Comparison of ENCODE assay signal across 17 cellular contexts in the genomic region with DNA sequence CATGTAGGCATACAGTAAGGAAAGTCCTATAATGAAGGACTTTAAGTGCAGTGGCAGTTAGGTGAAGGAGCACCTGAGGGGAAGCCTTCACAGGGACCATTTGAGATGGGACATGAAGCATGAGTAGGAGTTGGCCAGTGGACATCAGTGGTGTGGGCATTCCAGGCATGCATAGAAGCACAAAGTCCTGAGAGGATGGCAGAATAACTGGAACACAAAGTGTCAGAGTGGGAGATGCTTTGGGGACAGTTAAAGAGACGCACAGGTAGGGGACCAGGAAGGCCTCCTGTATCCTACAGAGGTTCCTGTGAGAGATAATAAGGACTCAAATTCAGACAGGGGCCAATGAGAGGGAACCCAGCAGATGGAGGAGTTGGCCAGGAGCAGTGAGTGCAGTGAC. TPM values are rescaled to one million over a fixed set of nuclear protein-coding genes. Genes with fewer than 3 reads are reported as not detected.
DNase-seq lines count a peak whose midpoint lies in the region; ATAC-seq and TF ChIP-seq lines count a peak whose summit lies in the region.
"Had no signal": no experiment of that assay in that cellular context is flagged by ENCODE, and none has a peak within 500 bp of the region (broad histone marks: within the 10 kb centered on the region; RNA-seq: fewer than 3 reads in every experiment).

No MANE protein-coding gene starts in this region.

- no peak for ATAC-seq in activated T-cell treated with anti-CD3 and anti-CD28 coated beads, Interleukin-2, amount 50 U/mL, for 4 hours
- peak; percentile 0 for ATAC-seq in GM21529 (IDR thresholded peaks at IDR 0.05; ENCODE audit: unreplicated experiment)
- ATAC-seq in GM19395 (IDR thresholded peaks at IDR 0.05; ENCODE audit: unreplicated experiment), result no peak
- ATAC-seq: lower lobe of right lung had no signal

- POLR2A ChIA-PET in activated CD4-positive, alpha-beta memory T cell treated with anti-CD3 and anti-CD28 coated beads, Interleukin-2, amount 10 ng/mL, durations not matched to agents 7 days and 5 days (lab: Charles Lee), result interaction anchor here (0.6 to 1.2 kb wide), 2 partner anchors 32 to 108 kb away, joined by 3 to 5 read pairs; partner anchors contain the start of gene PAQR8

- CTCF ChIA-PET in activated CD4-positive, alpha-beta memory T cell treated with anti-CD3 and anti-CD28 coated beads, Interleukin-2, amount 10 ng/mL, durations not matched to agents 7 days and 5 days (lab: Charles Lee), result no interaction called here

- H3K27me3 Mint-ChIP-seq in activated T-cell treated with anti-CD3 and anti-CD28 coated beads, Interleukin-2, amount 50 U/mL, for 4 hours (ENCODE audit: low read depth), result no peaks in the 10 kb centered on the region
- H3K27me3 Mint-ChIP-seq in activated CD4-positive, alpha-beta memory T cell treated with anti-CD3 and anti-CD28 coated beads, Interleukin-2, amount 10 ng/mL, durations not matched to agents 7 days and 5 days, result peaks cover 4% of the 10 kb centered on the region
- H3K27me3 Mint-ChIP-seq in progenitor cell of endocrine pancreas, result no peaks in the 10 kb centered on the region

- peak overlapping the region; percentile 16 for H3K27ac Mint-ChIP-seq in activated CD4-positive, alpha-beta memory T cell treated with anti-CD3 and anti-CD28 coated beads, Interleukin-2, amount 10 ng/mL, durations not matched to agents 7 days and 5 days
- peak overlapping the region; percentile 67 for H3K27ac Mint-ChIP-seq in progenitor cell of endocrine pancreas

- peaks cover 96% of the 10 kb centered on the region for H3K4me1 Mint-ChIP-seq in activated T-cell treated with anti-CD3 and anti-CD28 coated beads, Interleukin-2, amount 50 U/mL, for 4 hours (ENCODE audit: low read depth)
- H3K4me1 Mint-ChIP-seq in activated CD4-positive, alpha-beta memory T cell treated with anti-CD3 and anti-CD28 coated beads, Interleukin-2, amount 10 ng/mL, durations not matched to agents 7 days and 5 days, result peaks cover 92% of the 10 kb centered on the region
- H3K4me1 Mint-ChIP-seq in progenitor cell of endocrine pancreas (ENCODE audit: low read depth), result peaks cover 41% of the 10 kb centered on the region

- H3K9me3 Mint-ChIP-seq in activated T-cell treated with anti-CD3 and anti-CD28 coated beads, Interleukin-2, amount 50 U/mL, for 4 hours, result peaks cover 5% of the 10 kb centered on the region
- H3K9me3 Mint-ChIP-seq in activated CD4-positive, alpha-beta memory T cell treated with anti-CD3 and anti-CD28 coated beads, Interleukin-2, amount 10 ng/mL, durations not matched to agents 7 days and 5 days, result no peaks in the 10 kb centered on the region
- H3K9me3 Mint-ChIP-seq in progenitor cell of endocrine pancreas (ENCODE audit: low read depth), result no peaks in the 10 kb centered on the region

- no peak for TF ChIP-seq CTCF in progenitor cell of endocrine pancreas (IDR thresholded peaks at IDR 0.05; ENCODE audit: unreplicated experiment)

- H3K4me3 Mint-ChIP-seq in activated T-cell treated with anti-CD3 and anti-CD28 coated beads, Interleukin-2, amount 50 U/mL, for 4 hours, result peak overlapping the region; percentile 56
- H3K4me3 Mint-ChIP-seq in activated CD4-positive, alpha-beta memory T cell treated with anti-CD3 and anti-CD28 coated beads, Interleukin-2, amount 10 ng/mL, durations not matched to agents 7 days and 5 days, result peak overlapping the region; percentile 30
- no peak overlapping the region for H3K4me3 Mint-ChIP-seq in progenitor cell of endocrine pancreas (ENCODE audit: low read depth)

- no peak for DNase-seq in activated T-cell treated with anti-CD3 and anti-CD28 coated beads, Interleukin-2, amount 50 U/mL, for 4 hours
- DNase-seq in activated T-cell treated with anti-CD3 and anti-CD28 coated beads, Interleukin-2, amount 50 U/mL, for 48 hours, result no peak
- DNase-seq in activated CD4-positive, alpha-beta memory T cell treated with anti-CD3 and anti-CD28 coated beads, Interleukin-2, amount 10 ng/mL, durations not matched to agents 7 days and 5 days, result no peak
- no peak for DNase-seq in progenitor cell of endocrine pancreas (ENCODE audit: low spot score, unreplicated experiment)
- no peak for DNase-seq in stimulated activated CD4-positive, alpha-beta T cell treated with anti-CD3 and anti-CD28 coated beads, Interleukin-2, amount 100 ng/mL, for 24 hours
- DNase-seq in anterior cingulate cortex (lab: John Stamatoyannopoulos, UW), result no peak
- DNase-seq: ACHN, amygdala, Calu3, GDM1, KBM-7, lower lobe of right lung, NCI-H1436, retina, thyroid gland had no signal

- no peaks in the 10 kb centered on the region for H3K36me3 Mint-ChIP-seq in activated T-cell treated with anti-CD3 and anti-CD28 coated beads, Interleukin-2, amount 50 U/mL, for 4 hours (ENCODE audit: insufficient read depth)
- H3K36me3 Mint-ChIP-seq in activated CD4-positive, alpha-beta memory T cell treated with anti-CD3 and anti-CD28 coated beads, Interleukin-2, amount 10 ng/mL, durations not matched to agents 7 days and 5 days (ENCODE audit: low read depth), result peaks cover 9% of the 10 kb centered on the region
- H3K36me3 Mint-ChIP-seq in progenitor cell of endocrine pancreas (ENCODE audit: insufficient read depth), result no peaks in the 10 kb centered on the region

RNA-seq across cellular contexts. Expression of gene EFHC1, which starts 26.4 kb away (rescaled TPM):
- total RNA-seq in activated T-cell treated with anti-CD3 and anti-CD28 coated beads, Interleukin-2, amount 50 U/mL, for 4 hours, result 1 to 10 TPM; 1.2 to 1.9 (median 1.8) TPM
- 1 to 10 TPM; 1.6 to 3.4 TPM for total RNA-seq in activated CD4-positive, alpha-beta memory T cell treated with anti-CD3 and anti-CD28 coated beads, Interleukin-2, amount 10 ng/mL, durations not matched to agents 7 days and 5 days
- 36.0 and 43.6 TPM in 2 replicates for total RNA-seq in progenitor cell of endocrine pancreas

RNA-seq across cellular contexts. Expression of gene PAQR8, which starts 31.8 kb away (rescaled TPM):
- 1 to 10 TPM; 1.4 to 3.4 (median 2.6) TPM for total RNA-seq in activated T-cell treated with anti-CD3 and anti-CD28 coated beads, Interleukin-2, amount 50 U/mL, for 4 hours
- 10 to 100 TPM; 12.8 to 14.1 TPM for total RNA-seq in activated CD4-positive, alpha-beta memory T cell treated with anti-CD3 and anti-CD28 coated beads, Interleukin-2, amount 10 ng/mL, durations not matched to agents 7 days and 5 days
- 13.9 and 15.2 TPM in 2 replicates for total RNA-seq in progenitor cell of endocrine pancreas
